In genomic region chr15:43146187-43146586, GRCh38 we compare ENCODE assay signal across 35 cellular contexts.
"Had no signal": no experiment of that assay in that cellular context is flagged by ENCODE, and none has a peak within 500 bp of the region (broad histone marks: within the 10 kb centered on the region; RNA-seq: fewer than 3 reads in every experiment).

No MANE protein-coding gene starts in this region.

- H3K4me3 ChIP-seq: adrenal gland, body of pancreas, breast epithelium, cardiac muscle cell, coronary artery, esophagus muscularis mucosa, gastrocnemius medialis, heart left ventricle had no signal

- H3K4me3 Mint-ChIP-seq: activated CD4-positive, alpha-beta memory T cell treated with anti-CD3 and anti-CD28 coated beads for 36 hours; activated CD4-positive, alpha-beta T cell treated with anti-CD3 and anti-CD28 coated beads for 36 hours; activated CD4-positive, alpha-beta T cell treated with anti-CD3 and anti-CD28 coated beads, Interleukin-2, amount 10 ng/mL, durations not matched to agents 24 days and 14 days; activated CD8-positive, alpha-beta memory T cell treated with anti-CD3 and anti-CD28 coated beads, Interleukin-2, amount 10 ng/mL, durations not matched to agents 7 days and 5 days; activated CD8-positive, alpha-beta T cell treated with anti-CD3 and anti-CD28 coated beads, Interleukin-2, amount 10 ng/mL, durations not matched to agents 7 days and 5 days; activated naive CD4-positive, alpha-beta T cell treated with anti-CD3 and anti-CD28 coated beads for 36 hours; activated naive CD4-positive, alpha-beta T cell treated with anti-CD3 and anti-CD28 coated beads, Interleukin-2, amount 50 U/mL, for 24 hours; activated naive CD8-positive, alpha-beta T cell treated with anti-CD3 and anti-CD28 coated beads for 36 hours; activated naive CD8-positive, alpha-beta T cell treated with anti-CD3 and anti-CD28 coated beads, Interleukin-2, amount 50 U/mL, for 24 hours; activated T-helper 1 cell treated with anti-CD3 and anti-CD28 coated beads, Interleukin-12 subunit alpha, Interleukin-12 subunit beta, Interleukin-2, Interleukin-4 antibody, amounts not matched to agents 30 ng/mL and 10 ng/mL and 1 ng/mL, durations not matched to agents 14 hours and 24 hours and 36 hours; effector memory CD8-positive, alpha-beta T cell had no signal

- H3K27me3 Mint-ChIP-seq: activated CD4-positive, alpha-beta memory T cell treated with anti-CD3 and anti-CD28 coated beads for 36 hours; activated CD4-positive, alpha-beta T cell treated with anti-CD3 and anti-CD28 coated beads for 36 hours; activated CD4-positive, alpha-beta T cell treated with anti-CD3 and anti-CD28 coated beads, Interleukin-2, amount 10 ng/mL, durations not matched to agents 24 days and 14 days; activated CD8-positive, alpha-beta memory T cell treated with anti-CD3 and anti-CD28 coated beads, Interleukin-2, amount 10 ng/mL, durations not matched to agents 7 days and 5 days; activated naive CD4-positive, alpha-beta T cell treated with anti-CD3 and anti-CD28 coated beads, Interleukin-2, amount 50 U/mL, for 24 hours; activated naive CD8-positive, alpha-beta T cell treated with anti-CD3 and anti-CD28 coated beads for 36 hours; activated naive CD8-positive, alpha-beta T cell treated with anti-CD3 and anti-CD28 coated beads, Interleukin-2, amount 50 U/mL, for 24 hours; effector memory CD8-positive, alpha-beta T cell had no signal

- H3K27ac ChIP-seq: adrenal gland, body of pancreas, breast epithelium, cardiac muscle cell, coronary artery, esophagus muscularis mucosa, foreskin keratinocyte, gastrocnemius medialis, heart left ventricle had no signal

- H3K27me3 ChIP-seq: adrenal gland, body of pancreas, breast epithelium, cardiac muscle cell, esophagus muscularis mucosa, foreskin keratinocyte, gastrocnemius medialis, heart left ventricle had no signal

- H3K9me3 ChIP-seq: adrenal gland, body of pancreas, breast epithelium, esophagus muscularis mucosa, gastrocnemius medialis had no signal

- H3K27ac Mint-ChIP-seq: activated CD4-positive, alpha-beta memory T cell treated with anti-CD3 and anti-CD28 coated beads for 36 hours; activated CD4-positive, alpha-beta T cell treated with anti-CD3 and anti-CD28 coated beads for 36 hours; activated CD4-positive, alpha-beta T cell treated with anti-CD3 and anti-CD28 coated beads, Interleukin-2, amount 10 ng/mL, durations not matched to agents 24 days and 14 days; activated CD8-positive, alpha-beta memory T cell treated with anti-CD3 and anti-CD28 coated beads, Interleukin-2, amount 10 ng/mL, durations not matched to agents 7 days and 5 days; activated CD8-positive, alpha-beta T cell treated with anti-CD3 and anti-CD28 coated beads, Interleukin-2, amount 10 ng/mL, durations not matched to agents 7 days and 5 days; activated naive CD4-positive, alpha-beta T cell treated with anti-CD3 and anti-CD28 coated beads for 36 hours; activated naive CD4-positive, alpha-beta T cell treated with anti-CD3 and anti-CD28 coated beads, Interleukin-2, amount 50 U/mL, for 24 hours; activated naive CD8-positive, alpha-beta T cell treated with anti-CD3 and anti-CD28 coated beads for 36 hours; activated naive CD8-positive, alpha-beta T cell treated with anti-CD3 and anti-CD28 coated beads, Interleukin-2, amount 50 U/mL, for 24 hours; activated T-helper 1 cell treated with anti-CD3 and anti-CD28 coated beads, Interleukin-12 subunit alpha, Interleukin-12 subunit beta, Interleukin-2, Interleukin-4 antibody, amounts not matched to agents 30 ng/mL and 10 ng/mL and 1 ng/mL, durations not matched to agents 14 hours and 24 hours and 36 hours; activated T-helper 2 cell treated with anti-CD3 and anti-CD28 coated beads, Interferon-gamma antibody, Interleukin-2, Interleukin-4, amounts not matched to agents 10 μg/mL and 5 μg/mL and 100 μg/mL, durations not matched to agents 14 hours and 24 hours and 36 hours had no signal

- ATAC-seq: activated CD4-positive, alpha-beta T cell treated with anti-CD3 and anti-CD28 coated beads for 36 hours; activated CD8-positive, alpha-beta memory T cell treated with anti-CD3 and anti-CD28 coated beads, Interleukin-2, amount 10 ng/mL, durations not matched to agents 7 days and 5 days; activated CD8-positive, alpha-beta T cell treated with anti-CD3 and anti-CD28 coated beads, Interleukin-2, amount 10 ng/mL, durations not matched to agents 7 days and 5 days; activated naive CD8-positive, alpha-beta T cell treated with anti-CD3 and anti-CD28 coated beads, Interleukin-2, amount 50 U/mL, for 24 hours; body of pancreas; effector memory CD8-positive, alpha-beta T cell; foreskin keratinocyte; gastrocnemius medialis; heart left ventricle had no signal

- H3K9me3 Mint-ChIP-seq: activated CD4-positive, alpha-beta memory T cell treated with anti-CD3 and anti-CD28 coated beads for 36 hours; activated CD4-positive, alpha-beta T cell treated with anti-CD3 and anti-CD28 coated beads, Interleukin-2, amount 10 ng/mL, durations not matched to agents 24 days and 14 days; activated naive CD4-positive, alpha-beta T cell treated with anti-CD3 and anti-CD28 coated beads for 36 hours; activated naive CD4-positive, alpha-beta T cell treated with anti-CD3 and anti-CD28 coated beads, Interleukin-2, amount 50 U/mL, for 24 hours; activated naive CD8-positive, alpha-beta T cell treated with anti-CD3 and anti-CD28 coated beads for 36 hours; activated naive CD8-positive, alpha-beta T cell treated with anti-CD3 and anti-CD28 coated beads, Interleukin-2, amount 50 U/mL, for 24 hours; activated T-helper 1 cell treated with anti-CD3 and anti-CD28 coated beads, Interleukin-12 subunit alpha, Interleukin-12 subunit beta, Interleukin-2, Interleukin-4 antibody, amounts not matched to agents 30 ng/mL and 10 ng/mL and 1 ng/mL, durations not matched to agents 14 hours and 24 hours and 36 hours; activated T-helper 2 cell treated with anti-CD3 and anti-CD28 coated beads, Interferon-gamma antibody, Interleukin-2, Interleukin-4, amounts not matched to agents 10 μg/mL and 5 μg/mL and 100 μg/mL, durations not matched to agents 14 hours and 24 hours and 36 hours; effector memory CD8-positive, alpha-beta T cell had no signal

- DNase-seq: activated CD4-positive, alpha-beta memory T cell treated with anti-CD3 and anti-CD28 coated beads for 36 hours; activated CD4-positive, alpha-beta T cell treated with anti-CD3 and anti-CD28 coated beads for 36 hours; activated CD4-positive, alpha-beta T cell treated with anti-CD3 and anti-CD28 coated beads, Interleukin-2, amount 10 ng/mL, durations not matched to agents 24 days and 14 days; activated CD4-positive, CD25-positive, alpha-beta regulatory T cell; activated CD4-positive, CD25-positive, alpha-beta regulatory T cell treated with anti-CD3 and anti-CD28 coated beads, Interleukin-2, amount 50 U/mL, for 72 hours; activated CD8-positive, alpha-beta memory T cell treated with anti-CD3 and anti-CD28 coated beads, Interleukin-2, amount 10 ng/mL, durations not matched to agents 7 days and 5 days; activated CD8-positive, alpha-beta memory T cell treated with anti-CD3 and anti-CD28 coated beads, Interleukin-2, amount 50 U/mL, for 4 hours; activated CD8-positive, alpha-beta T cell treated with anti-CD3 and anti-CD28 coated beads, Interleukin-2, amount 10 ng/mL, durations not matched to agents 7 days and 5 days; activated effector memory CD4-positive, alpha-beta T cell treated with anti-CD3 and anti-CD28 coated beads, Interleukin-2, amount 50 U/mL, for 16 hours; activated naive CD4-positive, alpha-beta T cell treated with anti-CD3 and anti-CD28 coated beads for 36 hours; activated naive CD8-positive, alpha-beta T cell treated with anti-CD3 and anti-CD28 coated beads for 36 hours; activated naive CD8-positive, alpha-beta T cell treated with anti-CD3 and anti-CD28 coated beads, Interleukin-2, amount 50 U/mL, for 24 hours; activated T-cell treated with anti-CD3 and anti-CD28 coated beads, Interleukin-2, amount 50 U/mL, for 1 hour; activated T-cell treated with anti-CD3 and anti-CD28 coated beads, Interleukin-2, amount 50 U/mL, for 48 hours; adrenal gland; amygdala; aorta; body of pancreas; central memory CD4-positive, alpha-beta T cell; dermis blood vessel endothelial cell; effector CD4-positive, alpha-beta T cell; effector memory CD8-positive, alpha-beta T cell; erythroblast; foreskin keratinocyte; gastrocnemius medialis; glutamatergic neuron; heart left ventricle; T-helper 2 cell had no signal

- H3K4me1 ChIP-seq: adrenal gland, body of pancreas, breast epithelium, esophagus muscularis mucosa, gastrocnemius medialis had no signal
